1 cellular context compared by ENCODE assay signal in genomic region chr2:62348700-62349099, GRCh38.
TF ChIP-seq lines count a peak whose summit lies in the region.

No MANE protein-coding gene starts in this region.

TF ChIP-seq in GM23338, 12 proteins besides CTCF, POLR2A, EP300 and RAD21 (continued from another document):
- TF ChIP-seq ZNF462 (CRISPR knock-in tag; IDR thresholded peaks at IDR 0.05): no peak
